In the genomic region with DNA sequence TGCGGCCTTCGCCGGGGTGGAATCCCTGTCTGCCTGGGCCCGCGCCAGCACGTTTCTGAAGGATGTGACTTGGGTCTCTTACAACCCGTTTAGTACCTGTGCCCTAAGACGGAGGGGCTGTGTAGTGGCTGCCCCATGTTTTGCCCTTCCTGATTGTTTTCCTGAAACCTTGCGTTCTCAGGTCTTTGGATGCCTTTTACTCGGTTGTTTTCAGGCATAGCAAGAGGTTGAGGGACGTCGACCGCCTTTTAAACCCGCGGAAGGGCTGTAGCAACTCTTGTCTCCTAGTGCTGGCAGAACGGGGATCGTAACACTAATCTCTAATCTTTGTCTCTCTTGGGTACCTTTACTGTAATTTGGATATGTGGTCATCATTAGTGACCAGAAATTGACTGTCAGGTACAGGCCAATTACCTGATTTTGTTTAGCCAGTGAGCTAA, we compare ENCODE assay signal across 1 cellular context.
TF ChIP-seq lines count a peak whose summit lies in the region.

No MANE protein-coding gene starts in this region.

TF ChIP-seq in GM12878, 131 proteins besides CTCF, POLR2A, EP300 and RAD21:
- TF ChIP-seq JUNB (IDR thresholded peaks at IDR 0.05) (no peak), LARP7 (IDR thresholded peaks at IDR 0.05) (no peak), ZNF622 (IDR thresholded peaks at IDR 0.05) (no peak), PAX5 (IDR thresholded peaks at IDR 0.05; ENCODE audit: borderline replicate concordance, low read depth, low read length) (no peak), TCF3 (IDR thresholded peaks at IDR 0.05; ENCODE audit: borderline replicate concordance, insufficient read depth, low read depth, low read length) (no peak), SRF (IDR thresholded peaks at IDR 0.05; ENCODE audit: low read depth in 2 of 2, low read length in 2 of 2) (no peak), NR2F1 (conservative IDR thresholded peaks at IDR 0.05) (0 out of 2 replicates have a peak, but pooled peaks have one; percentile 14), GATAD2B (conservative IDR thresholded peaks at IDR 0.05; ENCODE audit: low read depth) (no peak), ZNF274 (IDR thresholded peaks at IDR 0.05; ENCODE audit: insufficient read depth, insufficient read length) (no peak)
- TF ChIP-seq, protein P1, sequence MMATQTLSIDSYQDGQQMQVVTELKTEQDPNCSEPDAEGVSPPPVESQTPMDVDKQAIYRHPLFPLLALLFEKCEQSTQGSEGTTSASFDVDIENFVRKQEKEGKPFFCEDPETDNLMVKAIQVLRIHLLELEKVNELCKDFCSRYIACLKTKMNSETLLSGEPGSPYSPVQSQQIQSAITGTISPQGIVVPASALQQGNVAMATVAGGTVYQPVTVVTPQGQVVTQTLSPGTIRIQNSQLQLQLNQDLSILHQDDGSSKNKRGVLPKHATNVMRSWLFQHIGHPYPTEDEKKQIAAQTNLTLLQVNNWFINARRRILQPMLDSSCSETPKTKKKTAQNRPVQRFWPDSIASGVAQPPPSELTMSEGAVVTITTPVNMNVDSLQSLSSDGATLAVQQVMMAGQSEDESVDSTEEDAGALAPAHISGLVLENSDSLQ (IDR thresholded peaks at IDR 0.05): no peak
- TF ChIP-seq, protein P2, sequence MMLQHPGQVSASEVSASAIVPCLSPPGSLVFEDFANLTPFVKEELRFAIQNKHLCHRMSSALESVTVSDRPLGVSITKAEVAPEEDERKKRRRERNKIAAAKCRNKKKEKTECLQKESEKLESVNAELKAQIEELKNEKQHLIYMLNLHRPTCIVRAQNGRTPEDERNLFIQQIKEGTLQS (IDR thresholded peaks at IDR 0.05; ENCODE audit: borderline replicate concordance, extremely low read depth, low read depth, low read length): no peak
- TF ChIP-seq, protein P3, sequence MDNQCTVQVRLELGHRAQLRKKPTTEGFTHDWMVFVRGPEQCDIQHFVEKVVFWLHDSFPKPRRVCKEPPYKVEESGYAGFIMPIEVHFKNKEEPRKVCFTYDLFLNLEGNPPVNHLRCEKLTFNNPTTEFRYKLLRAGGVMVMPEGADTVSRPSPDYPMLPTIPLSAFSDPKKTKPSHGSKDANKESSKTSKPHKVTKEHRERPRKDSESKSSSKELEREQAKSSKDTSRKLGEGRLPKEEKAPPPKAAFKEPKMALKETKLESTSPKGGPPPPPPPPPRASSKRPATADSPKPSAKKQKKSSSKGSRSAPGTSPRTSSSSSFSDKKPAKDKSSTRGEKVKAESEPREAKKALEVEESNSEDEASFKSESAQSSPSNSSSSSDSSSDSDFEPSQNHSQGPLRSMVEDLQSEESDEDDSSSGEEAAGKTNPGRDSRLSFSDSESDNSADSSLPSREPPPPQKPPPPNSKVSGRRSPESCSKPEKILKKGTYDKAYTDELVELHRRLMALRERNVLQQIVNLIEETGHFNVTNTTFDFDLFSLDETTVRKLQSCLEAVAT (IDR thresholded peaks at IDR 0.05): peak; percentile 81
- TF ChIP-seq, protein P4, sequence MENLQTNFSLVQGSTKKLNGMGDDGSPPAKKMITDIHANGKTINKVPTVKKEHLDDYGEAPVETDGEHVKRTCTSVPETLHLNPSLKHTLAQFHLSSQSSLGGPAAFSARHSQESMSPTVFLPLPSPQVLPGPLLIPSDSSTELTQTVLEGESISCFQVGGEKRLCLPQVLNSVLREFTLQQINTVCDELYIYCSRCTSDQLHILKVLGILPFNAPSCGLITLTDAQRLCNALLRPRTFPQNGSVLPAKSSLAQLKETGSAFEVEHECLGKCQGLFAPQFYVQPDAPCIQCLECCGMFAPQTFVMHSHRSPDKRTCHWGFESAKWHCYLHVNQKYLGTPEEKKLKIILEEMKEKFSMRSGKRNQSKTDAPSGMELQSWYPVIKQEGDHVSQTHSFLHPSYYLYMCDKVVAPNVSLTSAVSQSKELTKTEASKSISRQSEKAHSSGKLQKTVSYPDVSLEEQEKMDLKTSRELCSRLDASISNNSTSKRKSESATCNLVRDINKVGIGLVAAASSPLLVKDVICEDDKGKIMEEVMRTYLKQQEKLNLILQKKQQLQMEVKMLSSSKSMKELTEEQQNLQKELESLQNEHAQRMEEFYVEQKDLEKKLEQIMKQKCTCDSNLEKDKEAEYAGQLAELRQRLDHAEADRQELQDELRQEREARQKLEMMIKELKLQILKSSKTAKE (IDR thresholded peaks at IDR 0.05; ENCODE audit: low read depth, poor library complexity, severe bottlenecking): no peak
